2 cellular contexts compared by ENCODE assay signal in genomic region chr10:114940735-114941134, GRCh38.
TF ChIP-seq lines count a peak whose summit lies in the region.

No MANE protein-coding gene starts in this region.

TF ChIP-seq in HEK293, 187 proteins besides CTCF, POLR2A, EP300 and RAD21 (continued from another document):
- TF ChIP-seq ZNF148 (tag by site-specific recombination; IDR thresholded peaks at IDR 0.05; ENCODE audit: borderline replicate concordance) (no peak), ZSCAN16 (tag by site-specific recombination; IDR thresholded peaks at IDR 0.05) (no peak), ZNF366 (tag by site-specific recombination; conservative IDR thresholded peaks at IDR 0.05) (0 out of 2 replicates have a peak, but pooled peaks have one; percentile 32), ZNF629 (tag by site-specific recombination; IDR thresholded peaks at IDR 0.05) (peak; percentile 90), ZNF335 (tag by site-specific recombination; conservative IDR thresholded peaks at IDR 0.05) (peak; percentile 46), ZNF654 (tag by site-specific recombination; IDR thresholded peaks at IDR 0.05; ENCODE audit: low read depth) (peak; percentile 23), ZNF600 (tag by site-specific recombination; IDR thresholded peaks at IDR 0.05) (peak; percentile 85), ZEB2 (tag by site-specific recombination; IDR thresholded peaks at IDR 0.05) (0 out of 2 replicates have a peak, but pooled peaks have one; percentile 34), SP7 (tag by site-specific recombination; IDR thresholded peaks at IDR 0.05) (peak; percentile 60), ZNF23 (tag by site-specific recombination; IDR thresholded peaks at IDR 0.05; ENCODE audit: borderline replicate concordance) (no peak), PRDM6 (tag by site-specific recombination; IDR thresholded peaks at IDR 0.05) (no peak)
- TF ChIP-seq, protein P1, sequence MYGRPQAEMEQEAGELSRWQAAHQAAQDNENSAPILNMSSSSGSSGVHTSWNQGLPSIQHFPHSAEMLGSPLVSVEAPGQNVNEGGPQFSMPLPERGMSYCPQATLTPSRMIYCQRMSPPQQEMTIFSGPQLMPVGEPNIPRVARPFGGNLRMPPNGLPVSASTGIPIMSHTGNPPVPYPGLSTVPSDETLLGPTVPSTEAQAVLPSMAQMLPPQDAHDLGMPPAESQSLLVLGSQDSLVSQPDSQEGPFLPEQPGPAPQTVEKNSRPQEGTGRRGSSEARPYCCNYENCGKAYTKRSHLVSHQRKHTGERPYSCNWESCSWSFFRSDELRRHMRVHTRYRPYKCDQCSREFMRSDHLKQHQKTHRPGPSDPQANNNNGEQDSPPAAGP (tag by site-specific recombination; IDR thresholded peaks at IDR 0.05) = peak; percentile 34; the same call in 1 of the 2 replicates
- TF ChIP-seq, protein P2, sequence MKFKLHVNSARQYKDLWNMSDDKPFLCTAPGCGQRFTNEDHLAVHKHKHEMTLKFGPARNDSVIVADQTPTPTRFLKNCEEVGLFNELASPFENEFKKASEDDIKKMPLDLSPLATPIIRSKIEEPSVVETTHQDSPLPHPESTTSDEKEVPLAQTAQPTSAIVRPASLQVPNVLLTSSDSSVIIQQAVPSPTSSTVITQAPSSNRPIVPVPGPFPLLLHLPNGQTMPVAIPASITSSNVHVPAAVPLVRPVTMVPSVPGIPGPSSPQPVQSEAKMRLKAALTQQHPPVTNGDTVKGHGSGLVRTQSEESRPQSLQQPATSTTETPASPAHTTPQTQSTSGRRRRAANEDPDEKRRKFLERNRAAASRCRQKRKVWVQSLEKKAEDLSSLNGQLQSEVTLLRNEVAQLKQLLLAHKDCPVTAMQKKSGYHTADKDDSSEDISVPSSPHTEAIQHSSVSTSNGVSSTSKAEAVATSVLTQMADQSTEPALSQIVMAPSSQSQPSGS (tag by site-specific recombination; IDR thresholded peaks at IDR 0.05; ENCODE audit: low read depth) = peak; percentile 92
- TF ChIP-seq, protein P3, sequence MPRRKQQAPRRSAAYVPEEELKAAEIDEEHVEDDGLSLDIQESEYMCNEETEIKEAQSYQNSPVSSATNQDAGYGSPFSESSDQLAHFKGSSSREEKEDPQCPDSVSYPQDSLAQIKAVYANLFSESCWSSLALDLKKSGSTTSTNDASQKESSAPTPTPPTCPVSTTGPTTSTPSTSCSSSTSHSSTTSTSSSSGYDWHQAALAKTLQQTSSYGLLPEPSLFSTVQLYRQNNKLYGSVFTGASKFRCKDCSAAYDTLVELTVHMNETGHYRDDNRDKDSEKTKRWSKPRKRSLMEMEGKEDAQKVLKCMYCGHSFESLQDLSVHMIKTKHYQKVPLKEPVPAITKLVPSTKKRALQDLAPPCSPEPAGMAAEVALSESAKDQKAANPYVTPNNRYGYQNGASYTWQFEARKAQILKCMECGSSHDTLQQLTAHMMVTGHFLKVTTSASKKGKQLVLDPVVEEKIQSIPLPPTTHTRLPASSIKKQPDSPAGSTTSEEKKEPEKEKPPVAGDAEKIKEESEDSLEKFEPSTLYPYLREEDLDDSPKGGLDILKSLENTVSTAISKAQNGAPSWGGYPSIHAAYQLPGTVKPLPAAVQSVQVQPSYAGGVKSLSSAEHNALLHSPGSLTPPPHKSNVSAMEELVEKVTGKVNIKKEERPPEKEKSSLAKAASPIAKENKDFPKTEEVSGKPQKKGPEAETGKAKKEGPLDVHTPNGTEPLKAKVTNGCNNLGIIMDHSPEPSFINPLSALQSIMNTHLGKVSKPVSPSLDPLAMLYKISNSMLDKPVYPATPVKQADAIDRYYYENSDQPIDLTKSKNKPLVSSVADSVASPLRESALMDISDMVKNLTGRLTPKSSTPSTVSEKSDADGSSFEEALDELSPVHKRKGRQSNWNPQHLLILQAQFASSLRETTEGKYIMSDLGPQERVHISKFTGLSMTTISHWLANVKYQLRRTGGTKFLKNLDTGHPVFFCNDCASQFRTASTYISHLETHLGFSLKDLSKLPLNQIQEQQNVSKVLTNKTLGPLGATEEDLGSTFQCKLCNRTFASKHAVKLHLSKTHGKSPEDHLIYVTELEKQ (tag by site-specific recombination; IDR thresholded peaks at IDR 0.05; ENCODE audit: borderline replicate concordance) = peak; percentile 47; the same call in 1 of the 2 replicates

TF ChIP-seq in GM12878, 131 proteins besides CTCF, POLR2A, EP300 and RAD21 (continued from another document):
- TF ChIP-seq, protein P4, sequence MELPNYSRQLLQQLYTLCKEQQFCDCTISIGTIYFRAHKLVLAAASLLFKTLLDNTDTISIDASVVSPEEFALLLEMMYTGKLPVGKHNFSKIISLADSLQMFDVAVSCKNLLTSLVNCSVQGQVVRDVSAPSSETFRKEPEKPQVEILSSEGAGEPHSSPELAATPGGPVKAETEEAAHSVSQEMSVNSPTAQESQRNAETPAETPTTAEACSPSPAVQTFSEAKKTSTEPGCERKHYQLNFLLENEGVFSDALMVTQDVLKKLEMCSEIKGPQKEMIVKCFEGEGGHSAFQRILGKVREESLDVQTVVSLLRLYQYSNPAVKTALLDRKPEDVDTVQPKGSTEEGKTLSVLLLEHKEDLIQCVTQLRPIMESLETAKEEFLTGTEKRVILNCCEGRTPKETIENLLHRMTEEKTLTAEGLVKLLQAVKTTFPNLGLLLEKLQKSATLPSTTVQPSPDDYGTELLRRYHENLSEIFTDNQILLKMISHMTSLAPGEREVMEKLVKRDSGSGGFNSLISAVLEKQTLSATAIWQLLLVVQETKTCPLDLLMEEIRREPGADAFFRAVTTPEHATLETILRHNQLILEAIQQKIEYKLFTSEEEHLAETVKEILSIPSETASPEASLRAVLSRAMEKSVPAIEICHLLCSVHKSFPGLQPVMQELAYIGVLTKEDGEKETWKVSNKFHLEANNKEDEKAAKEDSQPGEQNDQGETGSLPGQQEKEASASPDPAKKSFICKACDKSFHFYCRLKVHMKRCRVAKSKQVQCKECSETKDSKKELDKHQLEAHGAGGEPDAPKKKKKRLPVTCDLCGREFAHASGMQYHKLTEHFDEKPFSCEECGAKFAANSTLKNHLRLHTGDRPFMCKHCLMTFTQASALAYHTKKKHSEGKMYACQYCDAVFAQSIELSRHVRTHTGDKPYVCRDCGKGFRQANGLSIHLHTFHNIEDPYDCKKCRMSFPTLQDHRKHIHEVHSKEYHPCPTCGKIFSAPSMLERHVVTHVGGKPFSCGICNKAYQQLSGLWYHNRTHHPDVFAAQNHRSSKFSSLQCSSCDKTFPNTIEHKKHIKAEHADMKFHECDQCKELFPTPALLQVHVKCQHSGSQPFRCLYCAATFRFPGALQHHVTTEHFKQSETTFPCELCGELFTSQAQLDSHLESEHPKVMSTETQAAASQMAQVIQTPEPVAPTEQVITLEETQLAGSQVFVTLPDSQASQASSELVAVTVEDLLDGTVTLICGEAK (IDR thresholded peaks at IDR 0.05; ENCODE audit: borderline replicate concordance) = no peak
